In the genomic region with DNA sequence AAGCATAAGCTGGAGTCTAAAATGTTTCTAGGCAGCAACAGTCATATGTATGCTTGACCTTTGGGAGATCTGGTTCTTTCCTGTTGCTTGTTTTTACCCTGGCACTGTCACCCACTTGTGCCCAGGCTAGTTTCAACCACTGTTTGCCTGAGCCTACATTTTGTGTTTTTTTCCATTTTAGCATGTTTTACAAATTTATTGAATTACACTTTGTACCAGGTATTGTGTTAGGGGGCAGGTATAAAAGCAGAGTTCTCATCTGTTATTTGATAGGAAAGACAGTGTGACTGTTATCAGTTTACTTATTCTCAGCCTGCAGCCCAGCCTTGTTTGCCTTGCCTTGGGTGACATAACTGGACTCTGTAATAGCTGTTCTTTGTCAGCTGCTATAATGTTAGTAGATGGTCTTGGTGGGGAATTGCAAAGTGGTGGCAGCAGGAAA, we compare ENCODE assay signal across 11 cellular contexts.
DNase-seq lines count a peak whose midpoint lies in the region; ATAC-seq lines count a peak whose summit lies in the region.
"Had no signal": no experiment of that assay in that cellular context is flagged by ENCODE, and none has a peak within 500 bp of the region (broad histone marks: within the 10 kb centered on the region; RNA-seq: fewer than 3 reads in every experiment).

No MANE protein-coding gene starts in this region.

- no peaks in the 10 kb centered on the region for H3K9me3 Mint-ChIP-seq in activated naive CD8-positive, alpha-beta T cell treated with anti-CD3 and anti-CD28 coated beads, Interleukin-2, amount 50 U/mL, for 24 hours

- peak overlapping the region; percentile 34 for H3K4me3 Mint-ChIP-seq in activated naive CD8-positive, alpha-beta T cell treated with anti-CD3 and anti-CD28 coated beads, Interleukin-2, amount 50 U/mL, for 24 hours
- H3K4me3 Mint-ChIP-seq: CD14-positive monocyte had no signal

- peak overlapping the region; percentile 64 for H3K27ac Mint-ChIP-seq in activated naive CD8-positive, alpha-beta T cell treated with anti-CD3 and anti-CD28 coated beads, Interleukin-2, amount 50 U/mL, for 24 hours

- H3K36me3 Mint-ChIP-seq in activated naive CD8-positive, alpha-beta T cell treated with anti-CD3 and anti-CD28 coated beads, Interleukin-2, amount 50 U/mL, for 24 hours (ENCODE audit: low read depth): peaks cover 11% of the 10 kb centered on the region

- H3K27me3 Mint-ChIP-seq in activated naive CD8-positive, alpha-beta T cell treated with anti-CD3 and anti-CD28 coated beads, Interleukin-2, amount 50 U/mL, for 24 hours: no peaks in the 10 kb centered on the region

- peak; percentile 27 for ATAC-seq in GM21367 (IDR thresholded peaks at IDR 0.05; ENCODE audit: unreplicated experiment)
- ATAC-seq in HG03175 (IDR thresholded peaks at IDR 0.05; ENCODE audit: unreplicated experiment): peak; percentile 38
- ATAC-seq in activated naive CD8-positive, alpha-beta T cell treated with anti-CD3 and anti-CD28 coated beads, Interleukin-2, amount 50 U/mL, for 24 hours: peak; percentile 88

- peaks cover 27% of the 10 kb centered on the region for H3K4me1 Mint-ChIP-seq in activated naive CD8-positive, alpha-beta T cell treated with anti-CD3 and anti-CD28 coated beads, Interleukin-2, amount 50 U/mL, for 24 hours

- DNase-seq in DMS53 treated with DMSO at 0.1 percent for 48 hours (lab: John Stamatoyannopoulos, UW; ENCODE audit: unreplicated experiment): peak; percentile 37
- DNase-seq in activated naive CD8-positive, alpha-beta T cell treated with anti-CD3 and anti-CD28 coated beads, Interleukin-2, amount 50 U/mL, for 24 hours: no peak
- no peak for DNase-seq in KG1 (lab: John Stamatoyannopoulos, UW)
- DNase-seq in activated CD4-positive, alpha-beta T cell treated with anti-CD3 and anti-CD28 coated beads, Interleukin-2, amount 50 U/mL, for 4 hours: no peak
- no peak for DNase-seq in T-helper 9 cell
- DNase-seq in SHP77 treated with DMSO at 0.1 percent for 48 hours (lab: John Stamatoyannopoulos, UW): no peak
- DNase-seq: head of caudate nucleus, NCI-H1694 had no signal

Comparison
In these comparisons a context has a peak if more than half of its experiments do, and no peak if none do; other contexts are left out.
1. ATAC-seq: peak in every context shown above with its lines; median percentile 88 in activated naive CD8-positive, alpha-beta T cell treated with anti-CD3 and anti-CD28 coated beads, Interleukin-2, amount 50 U/mL, for 24 hours; 38 in HG03175; 27 in GM21367.